In the genomic region with DNA sequence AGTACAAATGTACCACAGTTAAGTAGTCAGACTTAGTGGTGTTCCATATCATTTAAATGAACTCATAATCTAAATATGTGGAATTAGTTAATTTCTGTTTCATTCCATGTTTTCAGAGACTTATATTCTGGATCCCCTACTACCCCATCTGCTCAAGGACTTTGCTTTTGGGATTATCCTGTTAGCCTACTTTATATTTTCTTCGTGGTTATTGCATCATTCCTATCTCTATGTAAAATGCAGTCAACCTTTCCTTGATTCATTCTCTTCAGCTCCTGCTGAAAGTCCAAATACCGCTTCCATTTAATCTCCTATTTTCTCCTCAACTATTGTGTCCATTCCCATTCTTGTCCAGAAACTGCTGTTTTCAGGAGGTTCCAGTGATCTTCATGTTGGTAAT, we compare ENCODE assay signal across 21 cellular contexts. TPM values are rescaled to one million over a fixed set of nuclear protein-coding genes. Genes with fewer than 3 reads are reported as not detected.
"Had no signal": no experiment of that assay in that cellular context is flagged by ENCODE, and none has a peak within 500 bp of the region (broad histone marks: within the 10 kb centered on the region; RNA-seq: fewer than 3 reads in every experiment).

No MANE protein-coding gene starts in this region.

- FAIRE-seq: endothelial cell of umbilical vein had no signal

- DNase-seq: dermis blood vessel endothelial cell; endodermal cell; erythroblast; foreskin keratinocyte; kidney; left colon; left ventricle myocardium superior; mesenchymal stem cell; naive B cell; occipital lobe; pancreas; right cardiac atrium; stimulated activated CD4-positive, alpha-beta T cell treated with anti-CD3 and anti-CD28 coated beads, Interleukin-2, amount 100 ng/mL, for 48 hours; stimulated activated naive CD4-positive, alpha-beta T cell treated with Interleukin-2 at 50 U/mL for 16 hours; tibial artery; upper lobe of left lung had no signal

- H3K4me2 ChIP-seq: hepatocyte, smooth muscle cell had no signal

- H3K4me3 ChIP-seq: hepatocyte, lung, pancreas, smooth muscle cell, tibial artery, upper lobe of left lung, vagina had no signal

- ATAC-seq: foreskin keratinocyte, left colon, left ventricle myocardium superior, pancreas, right cardiac atrium had no signal

- H3K36me3 ChIP-seq: pancreas, vagina had no signal

- H2AFZ ChIP-seq: hepatocyte had no signal

- H3K27me3 ChIP-seq: foreskin keratinocyte, hepatocyte, pancreas, tibial artery, upper lobe of left lung, vagina had no signal

- H3K9me3 ChIP-seq: pancreas, tibial artery, upper lobe of left lung, vagina had no signal

- H3K27ac ChIP-seq: foreskin keratinocyte, hepatocyte, pancreas, tibial artery, upper lobe of left lung, vagina had no signal

- H3K4me1 ChIP-seq: foreskin keratinocyte, pancreas, vagina had no signal

RNA-seq across cellular contexts. Expression of gene DCAF4L1, which starts 33.9 kb away (rescaled TPM):
- total RNA-seq: vagina had no signal
- polyA plus RNA-seq: hepatocyte had no signal
